Comparison of ENCODE assay signal across 23 cellular contexts in the genomic region with DNA sequence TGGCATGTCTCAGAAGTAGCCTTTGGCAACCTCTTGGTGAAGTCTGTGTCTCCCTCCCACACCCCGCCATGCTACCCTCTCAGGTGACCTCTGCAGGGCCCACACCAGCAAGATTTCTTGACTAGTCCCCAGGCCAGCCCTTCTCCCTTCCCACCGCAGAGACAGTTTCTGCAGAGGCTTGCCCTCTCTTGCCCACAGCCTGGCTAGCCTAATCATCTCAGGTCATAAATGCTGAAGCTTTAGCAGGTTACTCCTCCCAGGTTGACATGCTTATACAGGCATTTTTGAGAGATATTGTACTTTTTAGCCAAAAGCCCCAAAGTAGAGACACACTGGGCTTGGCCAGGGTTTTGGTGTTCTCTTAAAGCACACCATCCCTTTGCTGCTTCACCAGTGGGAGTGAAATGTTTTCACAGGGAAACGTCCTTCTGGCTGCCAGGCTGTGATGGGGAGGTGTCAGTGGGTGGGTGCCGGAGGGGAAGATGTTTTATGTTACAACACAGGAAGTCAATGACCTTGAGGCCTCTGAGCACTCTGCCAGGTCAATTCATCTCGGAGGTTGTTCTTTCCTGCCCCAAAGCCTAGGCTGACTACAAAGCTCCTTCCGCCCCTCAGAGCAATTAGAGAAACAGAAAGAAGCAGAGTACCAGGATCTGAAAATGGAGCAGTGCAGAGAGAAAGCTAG. TPM values are rescaled to one million over a fixed set of nuclear protein-coding genes. Genes with fewer than 3 reads are reported as not detected.
DNase-seq lines count a peak whose midpoint lies in the region; ATAC-seq and TF ChIP-seq lines count a peak whose summit lies in the region.
"Had no signal": no experiment of that assay in that cellular context is flagged by ENCODE, and none has a peak within 500 bp of the region (broad histone marks: within the 10 kb centered on the region; RNA-seq: fewer than 3 reads in every experiment).

No MANE protein-coding gene starts in this region.

- no peak overlapping the region for H3K4me3 ChIP-seq in epithelial cell of esophagus (ENCODE audit: low read length)
- H3K4me3 ChIP-seq: A549, adrenal gland, heart right ventricle, Peyer's patch had no signal

- CTCF ChIA-PET in RWPE1 (lab: Yijun Ruan, JAX): interaction anchor here (0.7 to 1.0 kb wide), 2 partner anchors 63 to 85 kb away, joined by 4 to 5 read pairs; no protein-coding TSS in a partner anchor

- H3K36me3 Mint-ChIP-seq in activated naive CD8-positive, alpha-beta T cell treated with anti-CD3 and anti-CD28 coated beads for 36 hours: peaks cover 3% of the 10 kb centered on the region
- H3K36me3 Mint-ChIP-seq in activated naive CD8-positive, alpha-beta T cell treated with anti-CD3 and anti-CD28 coated beads, Interleukin-2, amount 50 U/mL, for 24 hours (ENCODE audit: low read depth): no peaks in the 10 kb centered on the region
- H3K36me3 Mint-ChIP-seq in activated naive CD4-positive, alpha-beta T cell treated with anti-CD3 and anti-CD28 coated beads, Interleukin-2, amount 50 U/mL, for 72 hours: peaks cover 3 to 4% of the 10 kb centered on the region in 2 donors
- peaks cover 4% of the 10 kb centered on the region for H3K36me3 Mint-ChIP-seq in natural killer cell

- no peak overlapping the region for H3K27ac Mint-ChIP-seq in activated naive CD8-positive, alpha-beta T cell treated with anti-CD3 and anti-CD28 coated beads for 36 hours
- H3K27ac Mint-ChIP-seq in activated naive CD8-positive, alpha-beta T cell treated with anti-CD3 and anti-CD28 coated beads, Interleukin-2, amount 50 U/mL, for 24 hours: no peak overlapping the region
- H3K27ac Mint-ChIP-seq in activated naive CD4-positive, alpha-beta T cell treated with anti-CD3 and anti-CD28 coated beads, Interleukin-2, amount 50 U/mL, for 72 hours: no peak overlapping the region
- H3K27ac Mint-ChIP-seq in natural killer cell: no peak overlapping the region
- H3K27ac Mint-ChIP-seq: activated CD4-positive, alpha-beta memory T cell treated with anti-CD3 and anti-CD28 coated beads for 36 hours; B cell had no signal

- TF ChIP-seq CTCF in RWPE1 (conservative IDR thresholded peaks at IDR 0.05; ENCODE audit: low read depth) (no peak), epithelial cell of esophagus (IDR thresholded peaks at IDR 0.05; ENCODE audit: insufficient read depth, low read depth, low read length, missing control alignments) (no peak), natural killer cell (IDR thresholded peaks at IDR 0.05) (no peak)

- intact Hi-C loops in natural killer cell (cut with micrococcal nuclease): no loop called here

- no peak for ATAC-seq in activated naive CD8-positive, alpha-beta T cell treated with anti-CD3 and anti-CD28 coated beads, Interleukin-2, amount 50 U/mL, for 24 hours
- no peak for ATAC-seq in activated naive CD4-positive, alpha-beta T cell treated with anti-CD3 and anti-CD28 coated beads, Interleukin-2, amount 50 U/mL, for 72 hours
- ATAC-seq in natural killer cell: no peak
- ATAC-seq in HG03342 (IDR thresholded peaks at IDR 0.05; ENCODE audit: unreplicated experiment): no peak
- ATAC-seq: A549, heart right ventricle, left colon had no signal

- H3K27me3 Mint-ChIP-seq in activated naive CD8-positive, alpha-beta T cell treated with anti-CD3 and anti-CD28 coated beads for 36 hours: peaks cover 14% of the 10 kb centered on the region
- H3K27me3 Mint-ChIP-seq in activated naive CD8-positive, alpha-beta T cell treated with anti-CD3 and anti-CD28 coated beads, Interleukin-2, amount 50 U/mL, for 24 hours: peaks cover 18% of the 10 kb centered on the region
- peaks cover 3 to 27% of the 10 kb centered on the region in 2 donors for H3K27me3 Mint-ChIP-seq in natural killer cell (ENCODE audit: low read depth in 2 of 2)

- POLR2A ChIA-PET in RWPE1 (lab: Yijun Ruan, JAX; ENCODE audit: low non-redundant PET): no interaction called here

- H3K27ac ChIP-seq in RWPE1: peak overlapping the region; percentile 70
- H3K27ac ChIP-seq: A549, adrenal gland, heart right ventricle, Peyer's patch, VCaP had no signal

- no peak for DNase-seq in activated naive CD8-positive, alpha-beta T cell treated with anti-CD3 and anti-CD28 coated beads for 36 hours
- no peak for DNase-seq in activated naive CD8-positive, alpha-beta T cell treated with anti-CD3 and anti-CD28 coated beads, Interleukin-2, amount 50 U/mL, for 24 hours
- no peak for DNase-seq in RWPE1 (ENCODE audit: low spot score)
- DNase-seq in epithelial cell of esophagus (ENCODE audit: low read depth): peak; percentile 57
- peak; percentile 49 for DNase-seq in retina
- DNase-seq in activated naive CD4-positive, alpha-beta T cell treated with anti-CD3 and anti-CD28 coated beads, Interleukin-2, amount 50 U/mL, for 72 hours (ENCODE audit: low spot score in 2 of 2): no peak
- no peak for DNase-seq in natural killer cell
- DNase-seq: activated CD4-positive, alpha-beta memory T cell treated with anti-CD3 and anti-CD28 coated beads for 36 hours; activated gamma-delta T cell; heart right ventricle; left colon; midbrain; NCI-H1105 treated with DMSO at 0.1 percent for 48 hours; NK-92 treated with Interleukin-12 subunit alpha and Interleukin-12 subunit beta, amount 100 ng/mL, for 24 hours; Peyer's patch; T-helper 2 cell had no signal

- H3K4me1 Mint-ChIP-seq in activated naive CD8-positive, alpha-beta T cell treated with anti-CD3 and anti-CD28 coated beads for 36 hours: peaks cover 3% of the 10 kb centered on the region
- no peaks in the 10 kb centered on the region for H3K4me1 Mint-ChIP-seq in activated naive CD8-positive, alpha-beta T cell treated with anti-CD3 and anti-CD28 coated beads, Interleukin-2, amount 50 U/mL, for 24 hours
- H3K4me1 Mint-ChIP-seq in natural killer cell: no peaks in the 10 kb centered on the region
- H3K4me1 Mint-ChIP-seq: B cell had no signal

- peak overlapping the region; percentile 25 for H3K4me3 Mint-ChIP-seq in activated naive CD8-positive, alpha-beta T cell treated with anti-CD3 and anti-CD28 coated beads for 36 hours
- no peak overlapping the region for H3K4me3 Mint-ChIP-seq in activated naive CD8-positive, alpha-beta T cell treated with anti-CD3 and anti-CD28 coated beads, Interleukin-2, amount 50 U/mL, for 24 hours
- H3K4me3 Mint-ChIP-seq in natural killer cell: no peak overlapping the region
- H3K4me3 Mint-ChIP-seq: activated CD4-positive, alpha-beta memory T cell treated with anti-CD3 and anti-CD28 coated beads for 36 hours; B cell; nephron had no signal

- H3K9me3 Mint-ChIP-seq in activated naive CD8-positive, alpha-beta T cell treated with anti-CD3 and anti-CD28 coated beads for 36 hours: peaks cover 4% of the 10 kb centered on the region
- H3K9me3 Mint-ChIP-seq in activated naive CD8-positive, alpha-beta T cell treated with anti-CD3 and anti-CD28 coated beads, Interleukin-2, amount 50 U/mL, for 24 hours: peaks cover 2% of the 10 kb centered on the region
- peaks cover 2 to 7% of the 10 kb centered on the region in 2 donors for H3K9me3 Mint-ChIP-seq in activated naive CD4-positive, alpha-beta T cell treated with anti-CD3 and anti-CD28 coated beads, Interleukin-2, amount 50 U/mL, for 72 hours
- peaks cover 1 to 2% of the 10 kb centered on the region in 2 donors for H3K9me3 Mint-ChIP-seq in natural killer cell

RNA-seq across cellular contexts. Expression of a gene that starts 58.5 kb away (rescaled TPM):
- not detected for total RNA-seq in activated naive CD8-positive, alpha-beta T cell treated with anti-CD3 and anti-CD28 coated beads for 36 hours
- not detected for total RNA-seq in activated naive CD4-positive, alpha-beta T cell treated with anti-CD3 and anti-CD28 coated beads, Interleukin-2, amount 50 U/mL, for 72 hours
- not detected for total RNA-seq in natural killer cell
- total RNA-seq: activated CD4-positive, alpha-beta memory T cell treated with anti-CD3 and anti-CD28 coated beads for 36 hours; B cell; Peyer's patch; SK-MEL-5 had no signal

Comparison
In these comparisons a context has a peak if more than half of its experiments do, and no peak if none do; other contexts are left out.
1. DNase-seq: peak in epithelial cell of esophagus (single experiment) and retina (single experiment); none in activated naive CD8-positive, alpha-beta T cell treated with anti-CD3 and anti-CD28 coated beads for 36 hours (single experiment), activated naive CD8-positive, alpha-beta T cell treated with anti-CD3 and anti-CD28 coated beads, Interleukin-2, amount 50 U/mL, for 24 hours (single experiment), RWPE1 (single experiment), activated naive CD4-positive, alpha-beta T cell treated with anti-CD3 and anti-CD28 coated beads, Interleukin-2, amount 50 U/mL, for 72 hours (0 of 2) and natural killer cell (single experiment).